In the genomic region with DNA sequence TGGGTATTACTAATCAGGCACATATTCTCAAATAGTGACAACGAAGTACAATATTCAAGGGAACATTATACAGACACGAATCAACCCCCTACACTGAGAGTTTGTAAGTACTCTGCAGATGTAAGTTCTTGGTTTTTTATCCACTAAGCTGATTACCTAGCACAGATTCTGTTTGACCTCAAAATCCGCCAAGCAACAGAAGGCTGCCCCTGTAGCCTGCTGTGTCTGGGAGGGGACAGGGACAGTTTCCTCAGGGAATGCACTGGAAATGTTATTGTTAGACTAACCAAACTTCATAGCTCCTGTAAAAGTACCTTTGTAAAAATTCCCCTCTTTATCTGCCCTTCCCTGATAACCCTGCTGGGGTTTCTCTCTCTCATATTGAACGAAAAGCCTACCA, we compare ENCODE assay signal across 12 cellular contexts. TPM values are rescaled to one million over a fixed set of nuclear protein-coding genes. Genes with fewer than 3 reads are reported as not detected.
A peak's percentile ranks its signal among the peaks of the same experiment; 100 is the strongest.
DNase-seq lines count a peak whose midpoint lies in the region; TF ChIP-seq lines count a peak whose summit lies in the region.
"Had no signal": no experiment of that assay in that cellular context is flagged by ENCODE, and none has a peak within 500 bp of the region (broad histone marks: within the 10 kb centered on the region; RNA-seq: fewer than 3 reads in every experiment).

No MANE protein-coding gene starts in this region.

- H3K36me3 ChIP-seq in Caco-2 (ENCODE audit: control insufficient read depth, insufficient read depth, low read length) = no peaks in the 10 kb centered on the region
- H3K36me3 ChIP-seq: HAP-1 had no signal

- H3K4me2 ChIP-seq in H9 (ENCODE audit: insufficient read depth, insufficient read length, low read length) = no peak overlapping the region

- no peak overlapping the region for H2AK5ac ChIP-seq in H9 (ENCODE audit: insufficient read length, low read length)

- H4K8ac ChIP-seq in H9 (replicated peaks; ENCODE audit: insufficient read length, low read depth, low read length) = no peak overlapping the region

- no peak overlapping the region for H3K23ac ChIP-seq in H9 (ENCODE audit: insufficient read length, low read depth, low read length)

- H3K27ac Mint-ChIP-seq in H9 (no peak overlapping the region), Caco-2 (ENCODE audit: unreplicated experiment) (no peak overlapping the region)
- H3K27ac Mint-ChIP-seq in activated CD4-positive, alpha-beta memory T cell treated with anti-CD3 and anti-CD28 coated beads, Interleukin-2, amount 10 ng/mL, durations not matched to agents 7 days and 5 days = no peak overlapping the region
- H3K27ac Mint-ChIP-seq: B cell; CD4-positive, alpha-beta T cell had no signal

- H2BK20ac ChIP-seq in H9 (ENCODE audit: low read depth, low read length, poor library complexity, severe bottlenecking) = no peak overlapping the region

- no peak overlapping the region for H4K5ac ChIP-seq in H9 (ENCODE audit: insufficient read length, low read depth, low read length)

- H3K36me3 Mint-ChIP-seq in H9 (ENCODE audit: insufficient read depth in 1 of 3, low read depth in 3 of 3) = no peaks in the 10 kb centered on the region
- no peaks in the 10 kb centered on the region for H3K36me3 Mint-ChIP-seq in activated CD4-positive, alpha-beta memory T cell treated with anti-CD3 and anti-CD28 coated beads, Interleukin-2, amount 10 ng/mL, durations not matched to agents 7 days and 5 days (ENCODE audit: low read depth)
- no peaks in the 10 kb centered on the region for H3K36me3 Mint-ChIP-seq in Caco-2 (ENCODE audit: insufficient read depth, unreplicated experiment)

- no peak overlapping the region for H2BK15ac ChIP-seq in H9 (ENCODE audit: low read depth, low read length)

- no peak overlapping the region for H3K27ac ChIP-seq in H9 (ENCODE audit: insufficient read length, low read depth, low read length)

- H3K4me1 Mint-ChIP-seq in H9 (no peaks in the 10 kb centered on the region), Caco-2 (ENCODE audit: low read depth, unreplicated experiment) (peaks cover 17% of the 10 kb centered on the region)
- H3K4me1 Mint-ChIP-seq in activated CD4-positive, alpha-beta memory T cell treated with anti-CD3 and anti-CD28 coated beads, Interleukin-2, amount 10 ng/mL, durations not matched to agents 7 days and 5 days = no peaks in the 10 kb centered on the region
- H3K4me1 Mint-ChIP-seq: B cell had no signal

- H4K20me1 ChIP-seq in H9 (ENCODE audit: control insufficient read depth, insufficient read depth, insufficient read length) = no peaks in the 10 kb centered on the region

- WGBS in H9 (ENCODE audit: extremely low coverage, insufficient read length, low lambda C conversion rate) = no CpG with 5 or more reads among the region's 4 CpGs

- no peaks in the 10 kb centered on the region for H3K23me2 ChIP-seq in H9 (ENCODE audit: insufficient read length, low read depth, low read length, poor library complexity, severe bottlenecking)

- peaks cover 2% of the 10 kb centered on the region for H3K27me3 Mint-ChIP-seq in H9 (ENCODE audit: low read depth)
- H3K27me3 Mint-ChIP-seq in activated CD4-positive, alpha-beta memory T cell treated with anti-CD3 and anti-CD28 coated beads, Interleukin-2, amount 10 ng/mL, durations not matched to agents 7 days and 5 days = peaks cover 17% of the 10 kb centered on the region
- no peaks in the 10 kb centered on the region for H3K27me3 Mint-ChIP-seq in Caco-2 (ENCODE audit: insufficient read depth, unreplicated experiment)

- peak; percentile 15 for DNase-seq in EH (ENCODE audit: low read depth)
- DNase-seq in NCI-H82 (lab: John Stamatoyannopoulos, UW) = peak; percentile 93
- DNase-seq in mesenteric fat pad (ENCODE audit: low spot score) = peak; percentile 8
- no peak for DNase-seq in H9
- DNase-seq in activated CD4-positive, alpha-beta memory T cell treated with anti-CD3 and anti-CD28 coated beads, Interleukin-2, amount 10 ng/mL, durations not matched to agents 7 days and 5 days = no peak
- no peak for DNase-seq in Caco-2
- no peak for DNase-seq in kidney glomerular epithelial cell (lab: John Stamatoyannopoulos, UW)
- DNase-seq: CD4-positive, alpha-beta T cell; DND-41; GOT3 had no signal

- no peak overlapping the region for H3K4ac ChIP-seq in H9 (ENCODE audit: low read depth, low read length)

- no peak for TF ChIP-seq CTCF in H9 (conservative IDR thresholded peaks at IDR 0.05)
- no peak for TF ChIP-seq CTCF in Caco-2 (IDR thresholded peaks at IDR 0.05; ENCODE audit: insufficient read depth in 1 of 2, low read depth in 1 of 2, low read length in 1 of 2, severe bottlenecking in 1 of 2, unreplicated experiment in 1 of 2)

- no peaks in the 10 kb centered on the region for H3K79me1 ChIP-seq in H9 (ENCODE audit: insufficient read depth, low read depth, low read length, poor library complexity, severe bottlenecking)

- no peak overlapping the region for H2BK12ac ChIP-seq in H9 (ENCODE audit: insufficient read length, low read depth, low read length)

- H2BK120ac ChIP-seq in H9 (ENCODE audit: low read depth, low read length, poor library complexity, severe bottlenecking) = no peak overlapping the region

- H3K9me3 ChIP-seq in H9 (ENCODE audit: control insufficient read depth, low read depth, low read length) (no peaks in the 10 kb centered on the region), Caco-2 (no peaks in the 10 kb centered on the region)
- H3K9me3 ChIP-seq: HAP-1 had no signal

- no peaks in the 10 kb centered on the region for H3K79me2 ChIP-seq in H9 (ENCODE audit: insufficient read depth, low read length)

- no peak overlapping the region for H2AFZ ChIP-seq in H9 (ENCODE audit: low read length)

- POLR2A ChIA-PET in activated CD4-positive, alpha-beta memory T cell treated with anti-CD3 and anti-CD28 coated beads, Interleukin-2, amount 10 ng/mL, durations not matched to agents 7 days and 5 days (lab: Charles Lee) = no interaction called here
- POLR2A ChIA-PET in Caco-2 (lab: Charles Lee) = interaction anchor here (0.5 kb wide), 1 partner anchor 19 kb away, joined by 3 read pairs; no protein-coding TSS in a partner anchor

- no peak overlapping the region for H3K14ac ChIP-seq in H9 (ENCODE audit: insufficient read depth, low read length)

- intact Hi-C loops in Caco-2 (cut with micrococcal nuclease; ENCODE audit: unreplicated experiment) = no loop called here

- H3K56ac ChIP-seq in H9 (ENCODE audit: insufficient read length, low read depth, low read length) = no peak overlapping the region

- no peaks in the 10 kb centered on the region for H3K4me1 ChIP-seq in H9 (ENCODE audit: insufficient read depth, low read length)
- peaks cover 9% of the 10 kb centered on the region for H3K4me1 ChIP-seq in Caco-2
- H3K4me1 ChIP-seq: HAP-1 had no signal

- no peak overlapping the region for H2BK5ac ChIP-seq in H9 (ENCODE audit: insufficient read length, low read length)

- H3K4me3 ChIP-seq in Caco-2 (ENCODE audit: low read depth, low read length) = no peak overlapping the region
- H3K4me3 ChIP-seq: HAP-1 had no signal

- CTCF ChIA-PET in activated CD4-positive, alpha-beta memory T cell treated with anti-CD3 and anti-CD28 coated beads, Interleukin-2, amount 10 ng/mL, durations not matched to agents 7 days and 5 days (lab: Charles Lee) = no interaction called here
- CTCF ChIA-PET in Caco-2 (lab: Charles Lee) = no interaction called here

- no TSS peak for BruUV-seq in Caco-2 (replicated peaks; lab: Mats Ljungman, UMichigan)

- H3K4me3 Mint-ChIP-seq in H9 (no peak overlapping the region), Caco-2 (ENCODE audit: unreplicated experiment) (no peak overlapping the region)
- no peak overlapping the region for H3K4me3 Mint-ChIP-seq in activated CD4-positive, alpha-beta memory T cell treated with anti-CD3 and anti-CD28 coated beads, Interleukin-2, amount 10 ng/mL, durations not matched to agents 7 days and 5 days
- H3K4me3 Mint-ChIP-seq: B cell; CD4-positive, alpha-beta T cell had no signal

- no peak overlapping the region for H3K9ac ChIP-seq in H9 (ENCODE audit: extremely low read depth, insufficient read length, low read length)

- H3K9me3 Mint-ChIP-seq in H9 (no peaks in the 10 kb centered on the region), Caco-2 (ENCODE audit: unreplicated experiment) (no peaks in the 10 kb centered on the region)
- H3K9me3 Mint-ChIP-seq in activated CD4-positive, alpha-beta memory T cell treated with anti-CD3 and anti-CD28 coated beads, Interleukin-2, amount 10 ng/mL, durations not matched to agents 7 days and 5 days = no peaks in the 10 kb centered on the region
- H3K9me3 Mint-ChIP-seq: CD4-positive, alpha-beta T cell had no signal

- H3K27me3 ChIP-seq in H9 (ENCODE audit: insufficient read depth, low read length) (no peaks in the 10 kb centered on the region), Caco-2 (replicated peaks; ENCODE audit: control insufficient read depth, insufficient read depth, low read length) (no peaks in the 10 kb centered on the region)

- H4K91ac ChIP-seq in H9 (ENCODE audit: insufficient read length, low read depth, low read length) = no peak overlapping the region

- H3T11ph ChIP-seq in H9 (ENCODE audit: low read length) = no peak overlapping the region

- H3K18ac ChIP-seq in H9 (ENCODE audit: insufficient read length, low read depth, low read length) = no peak overlapping the region

RNA-seq across cellular contexts. Expression of a gene that starts 45.2 kb away (rescaled TPM):
- total RNA-seq in mesenteric fat pad = 28.0 TPM
- 16.1 and 17.4 TPM in 2 replicates for total RNA-seq in H9 (2021)
- 10 to 100 TPM; 11.2 to 12.3 TPM for total RNA-seq in activated CD4-positive, alpha-beta memory T cell treated with anti-CD3 and anti-CD28 coated beads, Interleukin-2, amount 10 ng/mL, durations not matched to agents 7 days and 5 days
- 24.6 and 27.7 TPM in 2 replicates for total RNA-seq in Caco-2 (2022)

Comparison
In these comparisons a context has a peak if more than half of its experiments do, and no peak if none do; other contexts are left out.
1. DNase-seq: peak in EH (single experiment), NCI-H82 (single experiment) and mesenteric fat pad (single experiment); none in H9 (single experiment), activated CD4-positive, alpha-beta memory T cell treated with anti-CD3 and anti-CD28 coated beads, Interleukin-2, amount 10 ng/mL, durations not matched to agents 7 days and 5 days (single experiment), Caco-2 (0 of 2) and kidney glomerular epithelial cell (single experiment).